ENCODE assay signal across 10 cellular contexts in the genomic region with DNA sequence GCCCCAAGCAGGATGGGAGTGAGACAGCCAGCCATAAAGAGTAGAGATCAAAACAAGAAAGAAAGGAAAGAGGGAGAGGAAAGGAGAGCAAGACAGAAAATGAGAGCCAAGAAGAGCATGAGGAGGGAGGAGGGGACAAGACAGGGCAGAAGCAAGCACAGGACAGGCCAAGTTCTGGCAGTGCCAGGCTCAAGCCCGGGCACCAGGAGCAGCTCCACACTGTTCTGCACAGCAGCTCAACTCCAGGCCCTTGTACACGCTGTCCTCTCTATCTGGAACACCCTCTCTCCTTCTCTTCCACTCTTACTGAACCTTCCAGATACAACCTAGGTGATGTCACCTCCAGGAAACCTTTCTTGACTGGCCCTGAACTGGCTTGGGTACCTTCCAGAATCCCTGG. TPM values are rescaled to one million over a fixed set of nuclear protein-coding genes. Genes with fewer than 3 reads are reported as not detected.
DNase-seq lines count a peak whose midpoint lies in the region; ATAC-seq, FAIRE-seq and TF ChIP-seq lines count a peak whose summit lies in the region.
"Had no signal": no experiment of that assay in that cellular context is flagged by ENCODE, and none has a peak within 500 bp of the region (broad histone marks: within the 10 kb centered on the region; RNA-seq: fewer than 3 reads in every experiment).

No MANE protein-coding gene starts in this region.

- no peak for TF ChIP-seq POLR2A in A549 (IDR thresholded peaks at IDR 0.05; ENCODE audit: low read length)

- POLR2A ChIA-PET in A549 (lab: Yijun Ruan, JAX) (no interaction called here), HEK293 (lab: Yijun Ruan, JAX) (interaction anchor here (1.3 to 3.0 kb wide), 5 partner anchors 11 to 65 kb away, joined by 3 to 22 read pairs (median 4); a partner anchor contains a TSS)

- no peak for TF ChIP-seq CTCF in A549 (IDR thresholded peaks at IDR 0.05)
- TF ChIP-seq CTCF in HEK293 (tag by site-specific recombination; IDR thresholded peaks at IDR 0.05), result no peak

- no peak for TF ChIP-seq EP300 in A549 (IDR thresholded peaks at IDR 0.05)

- H3K36me3 ChIP-seq in HEK293 (ENCODE audit: control insufficient read depth in 2 of 2, insufficient read depth in 1 of 2, low read length in 2 of 2), result peaks cover 0 to 4% of the 10 kb centered on the region in 2 experiments; a peak in 1 of 3 replicates
- no peaks in the 10 kb centered on the region for H3K36me3 ChIP-seq in muscle layer of colon (ENCODE audit: insufficient read depth, low read length)

- FAIRE-seq in A549 (lab: Jason Lieb, UNC) (no peak), RCC 7860 (lab: Jason Lieb, UNC) (no peak)
- FAIRE-seq: TTC549 had no signal

- TF ChIP-seq RAD21 in A549 (conservative IDR thresholded peaks at IDR 0.05 in 1 of 2, IDR thresholded peaks at IDR 0.05 in 1 of 2), result no peak

- peak overlapping the region; percentile 38 for H3K4me2 ChIP-seq in A549

- no peaks in the 10 kb centered on the region for H3K27me3 ChIP-seq in muscle layer of colon (ENCODE audit: control insufficient read depth in 1 of 2, insufficient read depth in 2 of 2, low read length in 2 of 2)

- H3K9me3 ChIP-seq in A549 (no peaks in the 10 kb centered on the region), HEK293 (ENCODE audit: control insufficient read depth, insufficient read depth, low read depth, low read length) (no peaks in the 10 kb centered on the region), muscle layer of colon (ENCODE audit: low read length) (no peaks in the 10 kb centered on the region)
- H3K9me3 ChIP-seq: Caco-2 had no signal

- CTCF ChIA-PET in A549 (lab: Yijun Ruan, JAX) (interaction anchor here (1.2 to 4.4 kb wide), 5 partner anchors 11 to 150 kb away, joined by 3 to 23 read pairs (median 7); no protein-coding TSS in a partner anchor), HEK293 (lab: Yijun Ruan, JAX) (interaction anchor here (0.6 to 5.4 kb wide), 5 partner anchors 10 to 60 kb away, joined by 3 to 59 read pairs (median 3); no protein-coding TSS in a partner anchor)

- 87% methylated on average over 2 of the region's 2 CpGs for WGBS in A549 (ENCODE audit: missing lambda C conversion rate)

- peak overlapping the region; percentile 53 to 75; a peak in 4 of 6 replicates for H3K27ac ChIP-seq in A549
- peak overlapping the region; percentile 29; the same call in 1 of the 2 replicates for H3K27ac ChIP-seq in HEK293 (ENCODE audit: extremely low read depth, low read depth, low read length)
- H3K27ac ChIP-seq in muscle layer of colon (ENCODE audit: low read depth, low read length), result peak overlapping the region; percentile 41

- no peak for DNase-seq in A549 (ENCODE audit: low read depth in 1 of 2, low spot score in 1 of 2)
- DNase-seq in cerebellar cortex (ENCODE audit: low spot score), result peak; percentile 55
- no peak for DNase-seq in RCC 7860 (ENCODE audit: low spot score)
- DNase-seq: Caco-2 had no signal

- H3K9ac ChIP-seq in muscle layer of colon (ENCODE audit: low read length), result peak overlapping the region; percentile 25

- ATAC-seq in A549 (no peak), GM19324 (IDR thresholded peaks at IDR 0.05; ENCODE audit: low FRiP score, unreplicated experiment) (no peak), HG03139 (IDR thresholded peaks at IDR 0.05; ENCODE audit: unreplicated experiment) (no peak), HG03108 (IDR thresholded peaks at IDR 0.05; ENCODE audit: unreplicated experiment) (no peak)

- H3K4me3 ChIP-seq in A549 (no peak overlapping the region), HEK293 (ENCODE audit: low read depth, low read length) (no peak overlapping the region), muscle layer of colon (ENCODE audit: low read depth in 1 of 2, low read length in 2 of 2) (no peak overlapping the region)

- peaks cover 83% of the 10 kb centered on the region for H3K4me1 ChIP-seq in A549
- H3K4me1 ChIP-seq in HEK293 (ENCODE audit: control insufficient read depth, insufficient read depth, low read length), result peaks cover 21% of the 10 kb centered on the region
- peaks cover 83% of the 10 kb centered on the region for H3K4me1 ChIP-seq in muscle layer of colon (ENCODE audit: insufficient read depth, low read length)

TF ChIP-seq in A549, 52 proteins besides CTCF, POLR2A, EP300 and RAD21:
- no peak for TF ChIP-seq CBX8 (IDR thresholded peaks at IDR 0.05)
- no peak for TF ChIP-seq KDM1A (IDR thresholded peaks at IDR 0.05; ENCODE audit: low read depth)
- no peak for TF ChIP-seq RFX5 (IDR thresholded peaks at IDR 0.05)
- TF ChIP-seq ZC3H11A (IDR thresholded peaks at IDR 0.05), result no peak
- no peak for TF ChIP-seq HDAC2 (IDR thresholded peaks at IDR 0.05)
- TF ChIP-seq, protein P1, sequence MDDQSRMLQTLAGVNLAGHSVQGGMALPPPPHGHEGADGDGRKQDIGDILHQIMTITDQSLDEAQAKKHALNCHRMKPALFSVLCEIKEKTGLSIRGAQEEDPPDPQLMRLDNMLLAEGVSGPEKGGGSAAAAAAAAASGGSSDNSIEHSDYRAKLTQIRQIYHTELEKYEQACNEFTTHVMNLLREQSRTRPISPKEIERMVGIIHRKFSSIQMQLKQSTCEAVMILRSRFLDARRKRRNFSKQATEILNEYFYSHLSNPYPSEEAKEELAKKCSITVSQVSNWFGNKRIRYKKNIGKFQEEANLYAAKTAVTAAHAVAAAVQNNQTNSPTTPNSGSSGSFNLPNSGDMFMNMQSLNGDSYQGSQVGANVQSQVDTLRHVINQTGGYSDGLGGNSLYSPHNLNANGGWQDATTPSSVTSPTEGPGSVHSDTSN (IDR thresholded peaks at IDR 0.05), result no peak
- no peak for TF ChIP-seq NR3C1 (IDR thresholded peaks at IDR 0.05)

TF ChIP-seq in HEK293, 187 proteins besides CTCF, POLR2A, EP300 and RAD21:
- TF ChIP-seq ZNF366 (tag by site-specific recombination; conservative IDR thresholded peaks at IDR 0.05) (peak; percentile 63), OSR2 (tag by site-specific recombination; IDR thresholded peaks at IDR 0.05) (no peak), ZNF311 (tag by site-specific recombination; IDR thresholded peaks at IDR 0.05; ENCODE audit: borderline replicate concordance) (no peak), ZNF600 (tag by site-specific recombination; IDR thresholded peaks at IDR 0.05) (peak; percentile 60), PRDM1 (tag by site-specific recombination; IDR thresholded peaks at IDR 0.05) (peak; percentile 96), ZBTB20 (tag by site-specific recombination; IDR thresholded peaks at IDR 0.05) (peak; percentile 37; the same call in 1 of the 2 replicates)
- TF ChIP-seq, protein P2, sequence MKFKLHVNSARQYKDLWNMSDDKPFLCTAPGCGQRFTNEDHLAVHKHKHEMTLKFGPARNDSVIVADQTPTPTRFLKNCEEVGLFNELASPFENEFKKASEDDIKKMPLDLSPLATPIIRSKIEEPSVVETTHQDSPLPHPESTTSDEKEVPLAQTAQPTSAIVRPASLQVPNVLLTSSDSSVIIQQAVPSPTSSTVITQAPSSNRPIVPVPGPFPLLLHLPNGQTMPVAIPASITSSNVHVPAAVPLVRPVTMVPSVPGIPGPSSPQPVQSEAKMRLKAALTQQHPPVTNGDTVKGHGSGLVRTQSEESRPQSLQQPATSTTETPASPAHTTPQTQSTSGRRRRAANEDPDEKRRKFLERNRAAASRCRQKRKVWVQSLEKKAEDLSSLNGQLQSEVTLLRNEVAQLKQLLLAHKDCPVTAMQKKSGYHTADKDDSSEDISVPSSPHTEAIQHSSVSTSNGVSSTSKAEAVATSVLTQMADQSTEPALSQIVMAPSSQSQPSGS (tag by site-specific recombination; IDR thresholded peaks at IDR 0.05; ENCODE audit: low read depth), result peak; percentile 53; the same call in 1 of the 2 replicates

RNA-seq across cellular contexts. Expression of a gene that starts 11.7 kb away (rescaled TPM):
- polyA plus RNA-seq in A549 (2011; rRNA removed), result 23.0 and 24.3 TPM in 2 replicates
- 43.9 and 44.0 TPM in 2 replicates for polyA plus RNA-seq in A549 (2012; cell fraction: cytosol; rRNA removed)
- 93.7 and 96.0 TPM in 2 replicates for polyA plus RNA-seq in A549 (2012; cell fraction: nucleus; rRNA removed)
- polyA plus RNA-seq in A549 (2017; fragmentation: RNase III; extraction: RNeasy Plus Mini Kit Qiagen cat#74134 plus additional on column Dnase treatment), result 50.1 to 57.5 TPM (median 53.9 TPM) in 3 replicates
- polyA minus RNA-seq in A549 (2011; rRNA and poly(A)+ RNA removed), result 24.2 and 31.1 TPM in 2 replicates

RNA-seq across cellular contexts. Expression of a gene that starts 42.5 kb away (rescaled TPM):
- polyA plus RNA-seq in A549 (2011; rRNA removed) (9.4 and 9.7 TPM in 2 replicates), A549 (2017; fragmentation: RNase III; extraction: RNeasy Plus Mini Kit Qiagen cat#74134 plus additional on column Dnase treatment) (14.7 to 17.1 TPM (median 15.4 TPM) in 3 replicates)
- polyA plus RNA-seq in A549 (2012; cell fraction: cytosol; rRNA removed), result 17.8 and 20.9 TPM in 2 replicates
- 44.6 and 47.4 TPM in 2 replicates for polyA plus RNA-seq in A549 (2012; cell fraction: nucleus; rRNA removed)
- polyA minus RNA-seq in A549 (2011; rRNA and poly(A)+ RNA removed), result 12.0 and 13.4 TPM in 2 replicates
